Comparison of ENCODE assay signal across 8 cellular contexts in the genomic region with DNA sequence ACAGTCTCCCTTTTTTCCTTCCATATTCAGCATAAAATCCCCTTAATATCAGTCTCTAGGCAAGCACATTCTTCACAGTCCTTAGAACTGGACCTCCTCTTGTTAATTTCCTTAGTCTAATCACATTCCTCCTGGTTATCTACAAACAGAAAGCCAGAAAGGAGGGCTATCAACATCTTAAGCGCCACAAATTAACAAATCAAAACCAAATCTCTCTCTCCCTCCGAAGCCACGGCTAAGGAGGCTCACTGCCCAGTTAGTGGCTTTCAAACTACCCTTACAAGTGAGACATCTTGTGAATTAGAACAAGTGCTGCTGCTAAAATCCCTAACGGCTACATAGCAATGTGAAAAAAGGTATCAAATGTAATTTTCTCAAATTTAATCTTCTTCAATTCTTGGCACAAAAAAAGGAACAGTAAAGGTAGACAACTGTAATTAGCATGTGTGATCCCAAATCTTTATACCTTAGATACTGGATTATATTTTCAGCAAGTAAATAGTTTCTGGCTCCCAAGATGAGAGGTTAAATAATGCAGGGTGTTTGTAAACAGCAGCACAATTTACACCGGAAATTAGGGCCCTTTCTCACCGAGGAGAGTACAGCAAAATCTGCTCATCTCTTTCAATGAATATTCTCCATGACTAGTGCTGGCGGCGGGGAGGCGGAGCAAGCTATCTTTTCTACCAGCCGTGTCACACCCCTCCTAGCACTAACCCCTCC. TPM values are rescaled to one million over a fixed set of nuclear protein-coding genes. Genes with fewer than 3 reads are reported as not detected.
DNase-seq lines count a peak whose midpoint lies in the region; ATAC-seq and TF ChIP-seq lines count a peak whose summit lies in the region.

No MANE protein-coding gene starts in this region.

- peak; percentile 33 to 48 (median 40) for ATAC-seq in psoas muscle

- peaks cover 2% of the 10 kb centered on the region for H3K36me3 ChIP-seq in Caco-2 (ENCODE audit: control insufficient read depth, insufficient read depth, low read length)
- H3K36me3 ChIP-seq in HAP-1 (replicated peaks) = peaks cover 6% of the 10 kb centered on the region
- peaks cover 4 to 17% of the 10 kb centered on the region in 2 donors for H3K36me3 ChIP-seq in psoas muscle (ENCODE audit: insufficient read depth in 1 of 2, low read depth in 1 of 2)

- POLR2A ChIA-PET in Caco-2 (lab: Charles Lee) = interaction anchor here (0.6 to 1.6 kb wide), 5 partner anchors 19 to 118 kb away, joined by 3 to 10 read pairs (median 4); partner anchors contain the start of genes RPP21 and TRIM26

- in situ Hi-C loops in HAP-1 (cut with MboI; ENCODE audit: low sequenced_read_pairs) = no loop called here

- H3K4me1 Mint-ChIP-seq in Caco-2 (ENCODE audit: low read depth, unreplicated experiment) = peaks cover 15% of the 10 kb centered on the region

- H3K4me1 ChIP-seq in Caco-2 = peaks cover 10% of the 10 kb centered on the region
- peaks cover 26% of the 10 kb centered on the region for H3K4me1 ChIP-seq in HAP-1
- H3K4me1 ChIP-seq in psoas muscle = peaks cover 23% of the 10 kb centered on the region

- H3K9me3 Mint-ChIP-seq in Caco-2 (ENCODE audit: unreplicated experiment) = no peaks in the 10 kb centered on the region

- H3K27ac Mint-ChIP-seq in Caco-2 (ENCODE audit: unreplicated experiment) = peak overlapping the region; percentile 94

- DNase-seq in Caco-2 = no peak
- peak; percentile 83 to 90 for DNase-seq in HAP-1 (ENCODE audit: low spot score in 2 of 2)
- DNase-seq in NOMO-1 treated with dmso at 0.1 percent for 144 hours (lab: John Stamatoyannopoulos, UW; ENCODE audit: unreplicated experiment) = peak; percentile 22
- DNase-seq in activated T-helper 9 cell treated with anti-CD3 and anti-CD28 coated beads, Interleukin-2, amount 50 U/mL, for 16 hours (ENCODE audit: low read depth) = peak; percentile 77
- DNase-seq in germinal center (ENCODE audit: low spot score) = peak; percentile 66
- peak in 1 of 2 donors; percentile 43 for DNase-seq in psoas muscle
- DNase-seq in NCI-H524 treated with DMSO at 0.1 percent for 48 hours (lab: John Stamatoyannopoulos, UW) = no peak
- DNase-seq in pons (ENCODE audit: low spot score) = no peak

- CTCF ChIA-PET in Caco-2 (lab: Charles Lee) = interaction anchor here (1.0 kb wide), 1 partner anchor 106 kb away, joined by 3 read pairs; no protein-coding TSS in a partner anchor

- H3K4me3 ChIP-seq in Caco-2 (ENCODE audit: low read depth, low read length) (peak overlapping the region; percentile 78), HAP-1 (peak overlapping the region; percentile 94), psoas muscle (peak overlapping the region; percentile 94)

- BruUV-seq in Caco-2 (replicated peaks; lab: Mats Ljungman, UMichigan) = TSS peak; percentile 63

- 5 to 6% (median 5%) methylated on average over 10 of the region's 10 CpGs for WGBS in psoas muscle, 3 donors

- no peaks in the 10 kb centered on the region for H3K27me3 Mint-ChIP-seq in Caco-2 (ENCODE audit: insufficient read depth, unreplicated experiment)

- intact Hi-C loops in Caco-2 (cut with micrococcal nuclease; ENCODE audit: unreplicated experiment) = loop anchor here (5.0 kb wide), 1 partner anchor 113 kb away; the partner anchor contains the start of gene TRIM26
- intact Hi-C loops in psoas muscle (cut with DNase I) = loop anchor here (5.0 to 10.0 kb wide), 2 partner anchors 108 to 111 kb away; partner anchors contain the start of gene TRIM26 (in 1 of the 2)

- TF ChIP-seq CTCF in Caco-2 (IDR thresholded peaks at IDR 0.05; ENCODE audit: insufficient read depth in 1 of 2, low read depth in 1 of 2, low read length in 1 of 2, severe bottlenecking in 1 of 2, unreplicated experiment in 1 of 2) (no peak), psoas muscle (IDR thresholded peaks at IDR 0.05) (no peak)

- peaks cover 46% of the 10 kb centered on the region for H3K36me3 Mint-ChIP-seq in Caco-2 (ENCODE audit: insufficient read depth, unreplicated experiment)

- peak overlapping the region; percentile 99 for H3K27ac ChIP-seq in psoas muscle

- H3K4me3 Mint-ChIP-seq in Caco-2 (ENCODE audit: unreplicated experiment) = peak overlapping the region; percentile 91

- H3K27me3 ChIP-seq in Caco-2 (replicated peaks; ENCODE audit: control insufficient read depth, insufficient read depth, low read length) = no peaks in the 10 kb centered on the region
- no peaks in the 10 kb centered on the region for H3K27me3 ChIP-seq in HAP-1 (ENCODE audit: low read depth)
- H3K27me3 ChIP-seq in psoas muscle (ENCODE audit: insufficient read depth in 3 of 3, low read length in 2 of 3) = no peaks in the 10 kb centered on the region

- H3K9me3 ChIP-seq in Caco-2 (no peaks in the 10 kb centered on the region), HAP-1 (no peaks in the 10 kb centered on the region), psoas muscle (no peaks in the 10 kb centered on the region)

RNA-seq across cellular contexts. Expression of gene TRIM39, which starts 1.4 kb away (rescaled TPM):
- total RNA-seq in Caco-2 (2022) (12.7 and 14.5 TPM in 2 replicates), psoas muscle (10 to 100 TPM in 2 of 4 donors, 1 to 10 TPM in 2; 7.4 to 16.7 (median 10.0) TPM)
- polyA plus RNA-seq in psoas muscle = 10 to 100 TPM in 2 of 3 donors, 1 to 10 TPM in 1; 8.9 to 20.9 (median 11.4) TPM

RNA-seq across cellular contexts. Expression of gene RPP21, which starts 19.6 kb away (rescaled TPM):
- total RNA-seq in Caco-2 (2022) = 44.2 and 47.5 TPM in 2 replicates
- 10 to 100 TPM; 28.9 to 44.2 (median 33.7) TPM for total RNA-seq in psoas muscle
- polyA plus RNA-seq in psoas muscle = 100 to 1,000 TPM; 104 to 120 (median 108) TPM

Comparison
In these comparisons a context has a peak if more than half of its experiments do, and no peak if none do; other contexts are left out.
1. DNase-seq: peak in HAP-1 (2 of 2), NOMO-1 treated with dmso at 0.1 percent for 144 hours (single experiment), activated T-helper 9 cell treated with anti-CD3 and anti-CD28 coated beads, Interleukin-2, amount 50 U/mL, for 16 hours (single experiment) and germinal center (single experiment); none in Caco-2 (0 of 2), NCI-H524 treated with DMSO at 0.1 percent for 48 hours (single experiment) and pons (single experiment).
2. Peak in every context shown above with its lines, with median percentiles within 50 percentile points of each other: H3K4me3 ChIP-seq.